ENCODE assay signal across 21 cellular contexts in genomic region chr4:93605163-93605562, GRCh38.
A peak's percentile ranks its signal among the peaks of the same experiment; 100 is the strongest.
DNase-seq lines count a peak whose midpoint lies in the region; ATAC-seq and TF ChIP-seq lines count a peak whose summit lies in the region.
"Had no signal": no experiment of that assay in that cellular context is flagged by ENCODE, and none has a peak within 500 bp of the region (broad histone marks: within the 10 kb centered on the region; RNA-seq: fewer than 3 reads in every experiment).

No MANE protein-coding gene starts in this region.

- H3K4me1 ChIP-seq in breast epithelium (no peaks in the 10 kb centered on the region), SJCRH30 (no peaks in the 10 kb centered on the region)

- intact Hi-C loops in MCF 10A (cut with micrococcal nuclease) (no loop called here), breast epithelium (cut with DNase I; ENCODE audit: low total_unique reads) (no loop called here)

- no peaks in the 10 kb centered on the region for H3K27me3 Mint-ChIP-seq in MCF 10A (ENCODE audit: insufficient read depth, unreplicated experiment)
- no peaks in the 10 kb centered on the region for H3K27me3 Mint-ChIP-seq in stimulated activated naive B cell treated with anti-CD40 and anti-IgM and Interleukin-4, amounts not matched to agents 10 μg/mL and 1 μg/mL and 100 μg/mL, for 72 hours
- H3K27me3 Mint-ChIP-seq in activated T-cell treated with anti-CD3 and anti-CD28 coated beads, Interleukin-2, amount 50 U/mL, for 72 hours (ENCODE audit: low read depth), result no peaks in the 10 kb centered on the region
- H3K27me3 Mint-ChIP-seq: T-helper 17 cell had no signal

- POLR2A ChIA-PET in MCF 10A (lab: Yijun Ruan, JAX), result no interaction called here

- ATAC-seq in HG02885 (IDR thresholded peaks at IDR 0.05; ENCODE audit: poor library complexity, unreplicated experiment), result peak; percentile 84
- no peak for ATAC-seq in stimulated activated naive B cell treated with anti-CD40 and anti-IgM and Interleukin-4, amounts not matched to agents 10 μg/mL and 1 μg/mL and 100 μg/mL, for 72 hours (replicated peaks)
- no peak for ATAC-seq in activated T-cell treated with anti-CD3 and anti-CD28 coated beads, Interleukin-2, amount 50 U/mL, for 72 hours (replicated peaks in 1 of 2)
- ATAC-seq: T-helper 17 cell had no signal

- TF ChIP-seq CTCF in MCF 10A (IDR thresholded peaks at IDR 0.05; ENCODE audit: unreplicated experiment), result no peak
- no peak for TF ChIP-seq CTCF in breast epithelium (IDR thresholded peaks at IDR 0.05)

- no TSS peak for BruUV-seq in MCF 10A (replicated peaks; lab: Mats Ljungman, UMichigan)

- TF ChIP-seq POLR2A in breast epithelium (IDR thresholded peaks at IDR 0.05) (no peak), erythroblast (IDR thresholded peaks at IDR 0.05; ENCODE audit: low read length) (no peak)

- peaks cover 13% of the 10 kb centered on the region for H3K9me3 Mint-ChIP-seq in MCF 10A (ENCODE audit: unreplicated experiment)
- H3K9me3 Mint-ChIP-seq in stimulated activated naive B cell treated with anti-CD40 and anti-IgM and Interleukin-4, amounts not matched to agents 10 μg/mL and 1 μg/mL and 100 μg/mL, for 72 hours, result peaks cover 7 to 9% of the 10 kb centered on the region in 2 donors
- peaks cover 6 to 10% of the 10 kb centered on the region in 2 donors for H3K9me3 Mint-ChIP-seq in activated T-cell treated with anti-CD3 and anti-CD28 coated beads, Interleukin-2, amount 50 U/mL, for 72 hours

- H3K9me3 ChIP-seq in breast epithelium (peaks cover 0 to 9% of the 10 kb centered on the region in 2 donors), SJCRH30 (replicated peaks) (no peaks in the 10 kb centered on the region)

- H3K36me3 Mint-ChIP-seq in MCF 10A (ENCODE audit: insufficient read depth, unreplicated experiment), result no peaks in the 10 kb centered on the region
- H3K36me3 Mint-ChIP-seq in stimulated activated naive B cell treated with anti-CD40 and anti-IgM and Interleukin-4, amounts not matched to agents 10 μg/mL and 1 μg/mL and 100 μg/mL, for 72 hours, result no peaks in the 10 kb centered on the region
- no peaks in the 10 kb centered on the region for H3K36me3 Mint-ChIP-seq in activated T-cell treated with anti-CD3 and anti-CD28 coated beads, Interleukin-2, amount 50 U/mL, for 72 hours (ENCODE audit: insufficient read depth in 2 of 2)

- H3K36me3 ChIP-seq in breast epithelium (no peaks in the 10 kb centered on the region), SJCRH30 (no peaks in the 10 kb centered on the region)

- H3K27ac ChIP-seq in breast epithelium (no peak overlapping the region), SJCRH30 (no peak overlapping the region)
- H3K27ac ChIP-seq: 22Rv1, C4-2B had no signal

- H3K4me1 Mint-ChIP-seq in MCF 10A (ENCODE audit: insufficient read depth, unreplicated experiment), result no peaks in the 10 kb centered on the region
- no peaks in the 10 kb centered on the region for H3K4me1 Mint-ChIP-seq in stimulated activated naive B cell treated with anti-CD40 and anti-IgM and Interleukin-4, amounts not matched to agents 10 μg/mL and 1 μg/mL and 100 μg/mL, for 72 hours
- H3K4me1 Mint-ChIP-seq in activated T-cell treated with anti-CD3 and anti-CD28 coated beads, Interleukin-2, amount 50 U/mL, for 72 hours (ENCODE audit: low read depth), result no peaks in the 10 kb centered on the region
- H3K4me1 Mint-ChIP-seq: T-helper 17 cell had no signal

- H3K4me3 ChIP-seq in breast epithelium, result no peak overlapping the region
- H3K4me3 ChIP-seq in SJCRH30, result no peak overlapping the region

- no peak overlapping the region for H3K27ac Mint-ChIP-seq in MCF 10A (ENCODE audit: low read depth, unreplicated experiment)
- no peak overlapping the region for H3K27ac Mint-ChIP-seq in stimulated activated naive B cell treated with anti-CD40 and anti-IgM and Interleukin-4, amounts not matched to agents 10 μg/mL and 1 μg/mL and 100 μg/mL, for 72 hours
- H3K27ac Mint-ChIP-seq in activated T-cell treated with anti-CD3 and anti-CD28 coated beads, Interleukin-2, amount 50 U/mL, for 72 hours, result no peak overlapping the region
- H3K27ac Mint-ChIP-seq: T-helper 17 cell had no signal

- H3K27me3 ChIP-seq in breast epithelium (no peaks in the 10 kb centered on the region), SJCRH30 (no peaks in the 10 kb centered on the region)

- CTCF ChIA-PET in MCF 10A (lab: Yijun Ruan, JAX), result no interaction called here

- peak; percentile 36 for DNase-seq in MCF 10A (ENCODE audit: unreplicated experiment)
- no peak for DNase-seq in breast epithelium (ENCODE audit: low spot score in 2 of 2)
- DNase-seq in HT1080 (ENCODE audit: low read depth), result peak; percentile 7
- DNase-seq in stimulated activated naive B cell treated with anti-CD40 and anti-IgM and Interleukin-4, amounts not matched to agents 10 μg/mL and 1 μg/mL and 100 μg/mL, for 72 hours, result no peak
- no peak for DNase-seq in erythroblast (lab: John Stamatoyannopoulos, UW)
- DNase-seq in SJCRH30, result no peak
- no peak for DNase-seq in activated T-cell treated with anti-CD3 and anti-CD28 coated beads, Interleukin-2, amount 50 U/mL, for 72 hours
- DNase-seq: AML-193, DMS 273 treated with DMSO at 0.1 percent for 48 hours, DND-41, KBM-7, NCI-H1105 treated with DMSO at 0.1 percent for 48 hours, NCI-H1694 treated with DMSO at 0.1 percent for 48 hours, NCI-H2107, NCI-H2227 treated with DMSO at 0.1 percent for 48 hours, NCI-H510A treated with DMSO at 0.1 percent for 48 hours, NCI-H82, T-helper 17 cell had no signal

- H3K4me3 Mint-ChIP-seq in MCF 10A (ENCODE audit: unreplicated experiment), result no peak overlapping the region
- H3K4me3 Mint-ChIP-seq in stimulated activated naive B cell treated with anti-CD40 and anti-IgM and Interleukin-4, amounts not matched to agents 10 μg/mL and 1 μg/mL and 100 μg/mL, for 72 hours, result no peak overlapping the region
- H3K4me3 Mint-ChIP-seq in activated T-cell treated with anti-CD3 and anti-CD28 coated beads, Interleukin-2, amount 50 U/mL, for 72 hours, result no peak overlapping the region
- H3K4me3 Mint-ChIP-seq: T-helper 17 cell had no signal

Comparison
In these comparisons a context has a peak if more than half of its experiments do, and no peak if none do; other contexts are left out.
1. DNase-seq: peak in MCF 10A (single experiment) and HT1080 (single experiment); none in breast epithelium (0 of 2), stimulated activated naive B cell treated with anti-CD40 and anti-IgM and Interleukin-4, amounts not matched to agents 10 μg/mL and 1 μg/mL and 100 μg/mL, for 72 hours (single experiment), erythroblast (0 of 2), SJCRH30 (0 of 2) and activated T-cell treated with anti-CD3 and anti-CD28 coated beads, Interleukin-2, amount 50 U/mL, for 72 hours (0 of 2).